Comparison of ENCODE assay signal across 29 cellular contexts in the genomic region with DNA sequence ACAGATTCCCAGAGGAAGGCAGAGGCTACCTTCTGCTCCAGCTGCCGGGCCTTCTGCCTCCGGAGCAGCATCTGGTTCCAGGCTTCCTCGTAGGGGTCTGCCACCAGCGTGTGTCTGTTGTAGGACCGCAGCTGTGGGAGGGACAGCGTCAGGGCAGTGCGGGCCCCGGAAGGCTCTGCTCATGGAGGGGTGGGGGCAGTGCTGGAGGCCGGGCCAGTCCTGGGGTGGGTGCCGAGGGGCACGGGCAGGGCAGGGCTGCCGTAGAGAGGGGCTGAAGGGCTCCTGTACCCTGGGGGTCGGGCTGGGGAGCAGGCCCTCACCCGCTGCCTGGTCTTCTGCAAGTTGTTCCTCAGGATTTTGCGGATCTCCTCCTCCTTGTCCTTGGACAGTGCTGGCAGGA.
"Had no signal": no experiment of that assay in that cellular context is flagged by ENCODE, and none has a peak within 500 bp of the region (broad histone marks: within the 10 kb centered on the region; RNA-seq: fewer than 3 reads in every experiment).

No MANE protein-coding gene starts in this region.

- DNase-seq: activated CD4-positive, alpha-beta memory T cell treated with anti-CD3 and anti-CD28 coated beads for 36 hours; activated CD4-positive, alpha-beta T cell treated with anti-CD3 and anti-CD28 coated beads, Interleukin-2, amount 10 ng/mL, durations not matched to agents 7 days and 5 days; activated CD4-positive, CD25-positive, alpha-beta regulatory T cell; activated gamma-delta T cell; activated naive CD4-positive, alpha-beta T cell treated with anti-CD3 and anti-CD28 coated beads for 36 hours; activated T-cell treated with anti-CD3 and anti-CD28 coated beads for 4 hours; activated T-cell treated with anti-CD3 and anti-CD28 coated beads, Interleukin-2, amount 50 U/mL, for 48 hours; amygdala; Kasumi-1; NCI-H1048; NCI-H146; NCI-H187 treated with DMSO at 0.1 percent for 48 hours; NCI-H2171; NCI-H2227 treated with DMSO at 0.1 percent for 48 hours; NCI-H526; NCI-H82; NK-92 treated with Interleukin-12 subunit alpha and Interleukin-12 subunit beta, amount 100 ng/mL, for 24 hours; OCI-M1; Right ventricle myocardium superior; RPMI8226; SJCRH30; SK-N-SH; T-helper 1 cell had no signal

- H3K4me3 ChIP-seq: cardiac muscle cell, SJCRH30 had no signal

- H3K36me3 ChIP-seq: cardiac muscle cell, SJCRH30 had no signal

- H3K27ac ChIP-seq: cardiac muscle cell, SJCRH30, VCaP had no signal

- ATAC-seq: activated T-helper 17 cell treated with anti-CD3 and anti-CD28 coated beads, Interleukin-2, amount 50 U/mL, for 72 hours; Panc1 had no signal

- H3K9me3 ChIP-seq: SJCRH30, SK-N-SH had no signal

- H3K4me3 Mint-ChIP-seq: activated CD4-positive, alpha-beta memory T cell treated with anti-CD3 and anti-CD28 coated beads for 36 hours; activated CD4-positive, alpha-beta T cell treated with anti-CD3 and anti-CD28 coated beads, Interleukin-2, amount 10 ng/mL, durations not matched to agents 7 days and 5 days; activated naive CD4-positive, alpha-beta T cell treated with anti-CD3 and anti-CD28 coated beads for 36 hours; activated naive CD8-positive, alpha-beta T cell; activated T-helper 17 cell treated with anti-CD3 and anti-CD28 coated beads, Interleukin-2, amount 50 U/mL, for 72 hours; brain had no signal

- H3K27me3 Mint-ChIP-seq: activated CD4-positive, alpha-beta memory T cell treated with anti-CD3 and anti-CD28 coated beads for 36 hours; activated CD4-positive, alpha-beta T cell treated with anti-CD3 and anti-CD28 coated beads, Interleukin-2, amount 10 ng/mL, durations not matched to agents 7 days and 5 days; activated naive CD8-positive, alpha-beta T cell; activated T-helper 17 cell treated with anti-CD3 and anti-CD28 coated beads, Interleukin-2, amount 50 U/mL, for 72 hours; brain had no signal

- H3K4me2 ChIP-seq: SK-N-SH had no signal

- H3K27me3 ChIP-seq: cardiac muscle cell, SJCRH30 had no signal

- H3K36me3 Mint-ChIP-seq: activated naive CD8-positive, alpha-beta T cell had no signal

- H3K27ac Mint-ChIP-seq: activated CD4-positive, alpha-beta memory T cell treated with anti-CD3 and anti-CD28 coated beads for 36 hours; activated CD4-positive, alpha-beta T cell treated with anti-CD3 and anti-CD28 coated beads, Interleukin-2, amount 10 ng/mL, durations not matched to agents 7 days and 5 days; activated naive CD4-positive, alpha-beta T cell treated with anti-CD3 and anti-CD28 coated beads for 36 hours; activated naive CD8-positive, alpha-beta T cell; activated T-helper 17 cell treated with anti-CD3 and anti-CD28 coated beads, Interleukin-2, amount 50 U/mL, for 72 hours had no signal

- H3K9ac ChIP-seq: SK-N-SH had no signal

- H3K9me3 Mint-ChIP-seq: activated CD4-positive, alpha-beta memory T cell treated with anti-CD3 and anti-CD28 coated beads for 36 hours; activated CD4-positive, alpha-beta T cell treated with anti-CD3 and anti-CD28 coated beads, Interleukin-2, amount 10 ng/mL, durations not matched to agents 7 days and 5 days; activated naive CD4-positive, alpha-beta T cell treated with anti-CD3 and anti-CD28 coated beads for 36 hours; activated T-helper 17 cell treated with anti-CD3 and anti-CD28 coated beads, Interleukin-2, amount 50 U/mL, for 72 hours had no signal
